In genomic region chr12:27096420-27096819, GRCh38 we compare ENCODE assay signal across 16 cellular contexts. TPM values are rescaled to one million over a fixed set of nuclear protein-coding genes. Genes with fewer than 3 reads are reported as not detected.
A peak's percentile ranks its signal among the peaks of the same experiment; 100 is the strongest.
DNase-seq lines count a peak whose midpoint lies in the region; ATAC-seq, FAIRE-seq and TF ChIP-seq lines count a peak whose summit lies in the region.
"Had no signal": no experiment of that assay in that cellular context is flagged by ENCODE, and none has a peak within 500 bp of the region (broad histone marks: within the 10 kb centered on the region; RNA-seq: fewer than 3 reads in every experiment).

No MANE protein-coding gene starts in this region.

- H3K27me3 ChIP-seq in mammary epithelial cell (ENCODE audit: insufficient read depth, low read length): no peaks in the 10 kb centered on the region
- no peaks in the 10 kb centered on the region for H3K27me3 ChIP-seq in breast epithelium
- no peaks in the 10 kb centered on the region for H3K27me3 ChIP-seq in left lung
- no peaks in the 10 kb centered on the region for H3K27me3 ChIP-seq in upper lobe of right lung
- H3K27me3 ChIP-seq: BLaER1 treated with 17β-estradiol and CSF1 and Interleukin-3, amounts not matched to agents 10 nM and 100 nM had no signal

- no peak overlapping the region for H3K27ac ChIP-seq in mammary epithelial cell (ENCODE audit: insufficient read depth, low read depth, low read length)
- H3K27ac ChIP-seq in breast epithelium: no peak overlapping the region
- no peak overlapping the region for H3K27ac ChIP-seq in left lung
- H3K27ac ChIP-seq in upper lobe of right lung: no peak overlapping the region
- H3K27ac ChIP-seq: BLaER1 treated with 17β-estradiol and CSF1 and Interleukin-3, amounts not matched to agents 10 nM and 100 nM had no signal

- no peaks in the 10 kb centered on the region for H3K79me2 ChIP-seq in mammary epithelial cell (ENCODE audit: insufficient read depth, low read length)

- WGBS in mammary epithelial cell (ENCODE audit: low coverage, missing lambda C conversion rate): 97% methylated on average over 2 of the region's 2 CpGs

- peaks cover 16% of the 10 kb centered on the region for H3K4me1 ChIP-seq in mammary epithelial cell (ENCODE audit: insufficient read depth, low read length)
- H3K4me1 ChIP-seq in breast epithelium: no peaks in the 10 kb centered on the region
- H3K4me1 ChIP-seq in left lung: peaks cover 0 to 6% of the 10 kb centered on the region in 2 donors
- H3K4me1 ChIP-seq in upper lobe of right lung: no peaks in the 10 kb centered on the region

- dilution Hi-C loops in mammary epithelial cell (cut with HindIII; ENCODE audit: low sequenced_read_pairs): no loop called here

- no peak overlapping the region for H3K4me2 ChIP-seq in mammary epithelial cell (ENCODE audit: insufficient read depth, low read depth, low read length)
- H3K4me2 ChIP-seq: BLaER1 treated with 17β-estradiol and CSF1 and Interleukin-3, amounts not matched to agents 10 nM and 100 nM had no signal

- FAIRE-seq in H54 (lab: Jason Lieb, UNC): no peak
- FAIRE-seq: G401.6, H1, HepG2, HTR-8/SVneo had no signal

- H3K4me3 ChIP-seq in mammary epithelial cell (replicated peaks in 1 of 3; ENCODE audit: insufficient read depth in 1 of 3, low read depth in 2 of 3, low read length in 3 of 3) (no peak overlapping the region), breast epithelium (no peak overlapping the region), choroid plexus epithelial cell (ENCODE audit: low read depth, low read length) (no peak overlapping the region), left lung (no peak overlapping the region), upper lobe of right lung (no peak overlapping the region)
- H3K4me3 ChIP-seq: BLaER1 treated with 17β-estradiol and CSF1 and Interleukin-3, amounts not matched to agents 10 nM and 100 nM had no signal

- no peak overlapping the region for H2AFZ ChIP-seq in mammary epithelial cell (ENCODE audit: low read depth, low read length)

- no peak overlapping the region for H3K9ac ChIP-seq in mammary epithelial cell (ENCODE audit: insufficient read depth, low read length)
- H3K9ac ChIP-seq: BLaER1 treated with 17β-estradiol and CSF1 and Interleukin-3, amounts not matched to agents 10 nM and 100 nM had no signal

- ATAC-seq in left lung (peak; percentile 78), upper lobe of right lung (peak; percentile 46), HG03457 (IDR thresholded peaks at IDR 0.05; ENCODE audit: unreplicated experiment) (no peak)
- ATAC-seq: HepG2 had no signal

- in situ Hi-C loops in mammary epithelial cell (cut with MboI; ENCODE audit: low sequenced_read_pairs in 2 of 2): no loop called here

- DNase-seq in mammary epithelial cell (peak; percentile 28), breast epithelium (ENCODE audit: low spot score in 2 of 2) (no peak), choroid plexus epithelial cell (ENCODE audit: low read depth) (peak; percentile 45), left lung (no peak), upper lobe of right lung (no peak), H54 (ENCODE audit: insufficient read length, low spot score) (no peak), AG20443 (ENCODE audit: low spot score) (no peak)
- DNase-seq: 8988T; CD4-positive, CD25-positive, alpha-beta regulatory T cell; DMS53 had no signal

- CTCF ChIA-PET in mammary epithelial cell (lab: Charles Lee; ENCODE audit: low non-redundant PET): no interaction called here

- intact Hi-C loops in mammary epithelial cell (cut with micrococcal nuclease): no loop called here
- intact Hi-C loops in breast epithelium (cut with DNase I; ENCODE audit: low total_unique reads): no loop called here
- intact Hi-C loops in left lung (cut with DNase I): no loop called here
- intact Hi-C loops in upper lobe of right lung (cut with DNase I): no loop called here

- no TSS peak for BruUV-seq in mammary epithelial cell (replicated peaks; lab: Mats Ljungman, UMichigan)

- H3K9me3 ChIP-seq in mammary epithelial cell (replicated peaks; ENCODE audit: insufficient read depth, low read length): no peaks in the 10 kb centered on the region
- H3K9me3 ChIP-seq in breast epithelium: no peaks in the 10 kb centered on the region
- H3K9me3 ChIP-seq in left lung: no peaks in the 10 kb centered on the region
- no peaks in the 10 kb centered on the region for H3K9me3 ChIP-seq in upper lobe of right lung

- no peak for TF ChIP-seq CTCF in mammary epithelial cell (conservative IDR thresholded peaks at IDR 0.05 in 1 of 2, IDR thresholded peaks at IDR 0.05 in 1 of 2; ENCODE audit: extremely low read depth in 1 of 2, insufficient read depth in 1 of 2, low read depth in 1 of 2, low read length in 2 of 2)
- TF ChIP-seq CTCF in breast epithelium (IDR thresholded peaks at IDR 0.05): no peak
- TF ChIP-seq CTCF in choroid plexus epithelial cell (conservative IDR thresholded peaks at IDR 0.05; ENCODE audit: low read depth, low read length): no peak
- no peak for TF ChIP-seq CTCF in left lung (IDR thresholded peaks at IDR 0.05)
- TF ChIP-seq CTCF in upper lobe of right lung (IDR thresholded peaks at IDR 0.05): no peak

- no peaks in the 10 kb centered on the region for H4K20me1 ChIP-seq in mammary epithelial cell (ENCODE audit: insufficient read depth, low read length)
- H4K20me1 ChIP-seq: BLaER1 treated with 17β-estradiol and CSF1 and Interleukin-3, amounts not matched to agents 10 nM and 100 nM had no signal

- H3K36me3 ChIP-seq in mammary epithelial cell (ENCODE audit: insufficient read depth, low read length) (no peaks in the 10 kb centered on the region), breast epithelium (no peaks in the 10 kb centered on the region), left lung (no peaks in the 10 kb centered on the region), upper lobe of right lung (no peaks in the 10 kb centered on the region)
- H3K36me3 ChIP-seq: BLaER1 treated with 17β-estradiol and CSF1 and Interleukin-3, amounts not matched to agents 10 nM and 100 nM had no signal

- TF ChIP-seq POLR2A in breast epithelium (IDR thresholded peaks at IDR 0.05): no peak
- no peak for TF ChIP-seq POLR2A in H54 (IDR thresholded peaks at IDR 0.05; ENCODE audit: low read depth, low read length)

RNA-seq across cellular contexts. Expression of gene C12orf71, which starts 14.0 kb away (rescaled TPM):
- total RNA-seq in mammary epithelial cell: not detected
- 0.09 TPM for polyA plus RNA-seq in mammary epithelial cell
- polyA minus RNA-seq in mammary epithelial cell: not detected
- not detected for total RNA-seq in breast epithelium
- not detected for total RNA-seq in left lung
- not detected for total RNA-seq in upper lobe of right lung
- total RNA-seq: CD4-positive, CD25-positive, alpha-beta regulatory T cell; H1; HepG2 had no signal
- polyA plus RNA-seq: CD4-positive, CD25-positive, alpha-beta regulatory T cell; H1; HepG2 had no signal

Comparison
In these comparisons a context has a peak if more than half of its experiments do, and no peak if none do; other contexts are left out.
1. DNase-seq: peak in mammary epithelial cell (single experiment) and choroid plexus epithelial cell (single experiment); none in breast epithelium (0 of 2), left lung (0 of 2), upper lobe of right lung (single experiment), H54 (single experiment) and AG20443 (single experiment).